In the genomic region with DNA sequence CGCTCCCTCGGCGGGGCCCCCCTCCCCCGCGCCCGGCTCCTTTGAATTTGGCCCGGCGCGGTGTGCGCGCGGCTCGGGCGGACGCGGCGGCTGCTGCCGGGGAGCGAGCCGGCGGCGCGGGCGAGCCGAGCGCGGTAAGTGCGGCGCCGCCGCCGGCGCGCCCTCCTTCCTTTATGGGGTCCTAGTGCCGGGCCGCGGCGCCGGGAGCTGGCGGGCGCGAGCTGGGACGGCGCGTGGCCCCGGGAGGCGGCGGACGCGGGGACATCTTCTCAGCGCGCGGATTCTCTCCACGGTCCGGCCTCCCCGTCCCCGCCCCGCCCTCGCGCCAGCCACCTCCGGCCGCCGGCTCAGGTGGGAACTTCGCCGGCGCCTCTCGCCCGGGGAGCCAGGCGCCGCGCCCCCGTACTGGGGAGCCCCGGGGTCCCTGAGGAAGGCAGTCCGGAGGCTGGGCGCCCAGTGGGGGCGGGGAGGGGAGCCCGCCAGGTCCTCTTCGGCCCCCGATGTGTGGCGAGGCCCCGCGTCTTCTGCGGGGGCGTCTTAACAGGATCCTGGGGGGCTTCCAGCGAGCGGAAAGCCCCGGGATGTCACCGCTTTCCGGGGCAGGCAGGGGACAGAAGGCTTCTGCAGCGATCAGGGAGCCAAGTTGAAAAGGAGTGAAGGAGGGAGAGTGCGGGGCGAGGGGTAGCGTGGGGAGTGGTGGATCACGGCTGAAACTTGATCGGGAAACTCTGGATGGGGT, we compare ENCODE assay signal across 10 cellular contexts.
DNase-seq lines count a peak whose midpoint lies in the region; ATAC-seq, FAIRE-seq and TF ChIP-seq lines count a peak whose summit lies in the region.
"Had no signal": no experiment of that assay in that cellular context is flagged by ENCODE, and none has a peak within 500 bp of the region (broad histone marks: within the 10 kb centered on the region; RNA-seq: fewer than 3 reads in every experiment).

No MANE protein-coding gene starts in this region.

- intact Hi-C loops in body of pancreas (cut with DNase I) = no loop called here
- intact Hi-C loops in HepG2 (cut with micrococcal nuclease; ENCODE audit: unreplicated experiment) = no loop called here
- intact Hi-C loops in upper lobe of right lung (cut with DNase I) = no loop called here
- intact Hi-C loops in posterior cingulate gyrus (cut with DNase I) = no loop called here

- FAIRE-seq in HepG2 (lab: Jason Lieb, UNC) = no peak

- ATAC-seq in HG03442 (IDR thresholded peaks at IDR 0.05; ENCODE audit: unreplicated experiment) (peak; percentile 43), body of pancreas (peak; percentile 19), HepG2 (peak; percentile 73), upper lobe of right lung (no peak), HG03097 (IDR thresholded peaks at IDR 0.05; ENCODE audit: low FRiP score, unreplicated experiment) (no peak)

- in situ Hi-C loops in HepG2 (cut with HindIII; ENCODE audit: extremely low pct_ligation_motif_present, low pct_unique_long_range_greater_than_20kb) = no loop called here

- BruUV-seq in HepG2 (replicated peaks; lab: Mats Ljungman, UMichigan) = no TSS peak

- H3K9me3 ChIP-seq in body of pancreas (no peaks in the 10 kb centered on the region), HepG2 (ENCODE audit: low read length) (no peaks in the 10 kb centered on the region), upper lobe of right lung (no peaks in the 10 kb centered on the region)

- no peaks in the 10 kb centered on the region for H3K36me3 ChIP-seq in body of pancreas (replicated peaks in 1 of 2; ENCODE audit: insufficient read depth in 1 of 2, low read depth in 2 of 2)
- H3K36me3 ChIP-seq in HepG2 (replicated peaks in 1 of 2; ENCODE audit: control insufficient read depth in 1 of 2, insufficient read depth in 2 of 2, low read length in 2 of 2) = no peaks in the 10 kb centered on the region
- H3K36me3 ChIP-seq in upper lobe of right lung = no peaks in the 10 kb centered on the region

- H3K27ac ChIP-seq in body of pancreas (no peak overlapping the region), HepG2 (ENCODE audit: extremely low read length, insufficient read depth, low read length) (no peak overlapping the region), upper lobe of right lung (no peak overlapping the region)
- H3K27ac ChIP-seq: C4-2B, VCaP had no signal

- no peak for TF ChIP-seq CTCF in body of pancreas (IDR thresholded peaks at IDR 0.05)
- TF ChIP-seq CTCF in HepG2 (CRISPR knock-in tag; IDR thresholded peaks at IDR 0.05) = no peak
- TF ChIP-seq CTCF in upper lobe of right lung (IDR thresholded peaks at IDR 0.05) = no peak

- no peak for TF ChIP-seq RAD21 in HepG2 (CRISPR knock-in tag; IDR thresholded peaks at IDR 0.05)

- H4K20me1 ChIP-seq in HepG2 (ENCODE audit: insufficient read depth, low read length) = no peaks in the 10 kb centered on the region

- POLR2A ChIA-PET in HepG2 (lab: Yijun Ruan, JAX) = no interaction called here

- peak; percentile 86 for DNase-seq in NCI-H146 (lab: John Stamatoyannopoulos, UW)
- DNase-seq in NCI-H146 treated with DMSO at 0.1 percent for 48 hours (lab: John Stamatoyannopoulos, UW; ENCODE audit: unreplicated experiment) = no peak
- peak in 1 of 4 donors; percentile 10 for DNase-seq in body of pancreas
- DNase-seq in HepG2 (ENCODE audit: low spot score) = no peak
- no peak for DNase-seq in upper lobe of right lung
- no peak for DNase-seq in posterior cingulate gyrus

- peak overlapping the region; percentile 32; the same call in 1 of the 2 replicates for H3K4me2 ChIP-seq in HepG2 (ENCODE audit: low read depth, low read length)

- H3K4me3 ChIP-seq in body of pancreas = peak overlapping the region in 1 of 2 donors; percentile 62
- H3K4me3 ChIP-seq in HepG2 (replicated peaks in 1 of 3; ENCODE audit: insufficient read depth in 1 of 3, low read depth in 2 of 3, low read length in 3 of 3) = peak overlapping the region in 2 of 3 experiments; percentile 6 to 50; a peak in 3 of 6 replicates
- H3K4me3 ChIP-seq in upper lobe of right lung = peak overlapping the region; percentile 53

- TF ChIP-seq EP300 in HepG2 (IDR thresholded peaks at IDR 0.05; ENCODE audit: low read depth in 2 of 2, low read length in 2 of 2) (no peak), HepG2 (CRISPR knock-in tag; IDR thresholded peaks at IDR 0.05; ENCODE audit: borderline replicate concordance) (no peak)

- CTCF ChIA-PET in HepG2 (lab: Yijun Ruan, JAX; ENCODE audit: low intra/inter-chr PET ratio, low total read pairs) = no interaction called here

- peaks cover 0 to 22% of the 10 kb centered on the region in 2 donors for H3K27me3 ChIP-seq in body of pancreas
- peaks cover 6 to 49% of the 10 kb centered on the region in 2 experiments; a peak in 4 of 5 replicates for H3K27me3 ChIP-seq in HepG2 (ENCODE audit: control insufficient read depth in 1 of 2, insufficient read depth in 2 of 2, low read length in 2 of 2)
- H3K27me3 ChIP-seq in upper lobe of right lung = peaks cover 76% of the 10 kb centered on the region

- H2AFZ ChIP-seq in HepG2 (ENCODE audit: low read length) = no peak overlapping the region

- no peaks in the 10 kb centered on the region for H3K79me2 ChIP-seq in HepG2 (ENCODE audit: insufficient read depth, low read length)

- WGBS in body of pancreas, 2 donors = 1 to 5% methylated on average over 20 to 71 of the region's 95 CpGs
- 21% methylated on average over 11 of the region's 95 CpGs for WGBS in HepG2 (ENCODE audit: low lambda C conversion rate)

- no peak for TF ChIP-seq POLR2A in body of pancreas (IDR thresholded peaks at IDR 0.05)
- TF ChIP-seq POLR2A in HepG2 (IDR thresholded peaks at IDR 0.05; ENCODE audit: insufficient read depth in 1 of 2, low read depth in 2 of 2, low read length in 2 of 2) = no peak

- no peak overlapping the region for H3K9ac ChIP-seq in HepG2 (ENCODE audit: insufficient read depth, low read depth, low read length)

- H3K4me1 ChIP-seq in body of pancreas = peaks cover 27% of the 10 kb centered on the region
- no peaks in the 10 kb centered on the region for H3K4me1 ChIP-seq in HepG2 (ENCODE audit: insufficient read depth, low read length)
- H3K4me1 ChIP-seq in upper lobe of right lung = peaks cover 12% of the 10 kb centered on the region

TF ChIP-seq in HepG2, 621 proteins besides CTCF, POLR2A, EP300 and RAD21:
- TF ChIP-seq ZNF615 (CRISPR knock-in tag; IDR thresholded peaks at IDR 0.05; ENCODE audit: borderline replicate concordance) = no peak
- TF ChIP-seq, protein P1, sequence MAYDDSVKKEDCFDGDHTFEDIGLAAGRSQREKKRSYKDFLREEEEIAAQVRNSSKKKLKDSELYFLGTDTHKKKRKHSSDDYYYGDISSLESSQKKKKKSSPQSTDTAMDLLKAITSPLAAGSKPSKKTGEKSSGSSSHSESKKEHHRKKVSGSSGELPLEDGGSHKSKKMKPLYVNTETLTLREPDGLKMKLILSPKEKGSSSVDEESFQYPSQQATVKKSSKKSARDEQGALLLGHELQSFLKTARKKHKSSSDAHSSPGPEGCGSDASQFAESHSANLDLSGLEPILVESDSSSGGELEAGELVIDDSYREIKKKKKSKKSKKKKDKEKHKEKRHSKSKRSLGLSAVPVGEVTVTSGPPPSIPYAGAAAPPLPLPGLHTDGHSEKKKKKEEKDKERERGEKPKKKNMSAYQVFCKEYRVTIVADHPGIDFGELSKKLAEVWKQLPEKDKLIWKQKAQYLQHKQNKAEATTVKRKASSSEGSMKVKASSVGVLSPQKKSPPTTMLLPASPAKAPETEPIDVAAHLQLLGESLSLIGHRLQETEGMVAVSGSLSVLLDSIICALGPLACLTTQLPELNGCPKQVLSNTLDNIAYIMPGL (CRISPR knock-in tag; IDR thresholded peaks at IDR 0.05; ENCODE audit: borderline replicate concordance in 1 of 2, low read depth in 1 of 2) = no peak
- TF ChIP-seq PITX1 (CRISPR knock-in tag; IDR thresholded peaks at IDR 0.05) = no peak
- TF ChIP-seq, protein P2, sequence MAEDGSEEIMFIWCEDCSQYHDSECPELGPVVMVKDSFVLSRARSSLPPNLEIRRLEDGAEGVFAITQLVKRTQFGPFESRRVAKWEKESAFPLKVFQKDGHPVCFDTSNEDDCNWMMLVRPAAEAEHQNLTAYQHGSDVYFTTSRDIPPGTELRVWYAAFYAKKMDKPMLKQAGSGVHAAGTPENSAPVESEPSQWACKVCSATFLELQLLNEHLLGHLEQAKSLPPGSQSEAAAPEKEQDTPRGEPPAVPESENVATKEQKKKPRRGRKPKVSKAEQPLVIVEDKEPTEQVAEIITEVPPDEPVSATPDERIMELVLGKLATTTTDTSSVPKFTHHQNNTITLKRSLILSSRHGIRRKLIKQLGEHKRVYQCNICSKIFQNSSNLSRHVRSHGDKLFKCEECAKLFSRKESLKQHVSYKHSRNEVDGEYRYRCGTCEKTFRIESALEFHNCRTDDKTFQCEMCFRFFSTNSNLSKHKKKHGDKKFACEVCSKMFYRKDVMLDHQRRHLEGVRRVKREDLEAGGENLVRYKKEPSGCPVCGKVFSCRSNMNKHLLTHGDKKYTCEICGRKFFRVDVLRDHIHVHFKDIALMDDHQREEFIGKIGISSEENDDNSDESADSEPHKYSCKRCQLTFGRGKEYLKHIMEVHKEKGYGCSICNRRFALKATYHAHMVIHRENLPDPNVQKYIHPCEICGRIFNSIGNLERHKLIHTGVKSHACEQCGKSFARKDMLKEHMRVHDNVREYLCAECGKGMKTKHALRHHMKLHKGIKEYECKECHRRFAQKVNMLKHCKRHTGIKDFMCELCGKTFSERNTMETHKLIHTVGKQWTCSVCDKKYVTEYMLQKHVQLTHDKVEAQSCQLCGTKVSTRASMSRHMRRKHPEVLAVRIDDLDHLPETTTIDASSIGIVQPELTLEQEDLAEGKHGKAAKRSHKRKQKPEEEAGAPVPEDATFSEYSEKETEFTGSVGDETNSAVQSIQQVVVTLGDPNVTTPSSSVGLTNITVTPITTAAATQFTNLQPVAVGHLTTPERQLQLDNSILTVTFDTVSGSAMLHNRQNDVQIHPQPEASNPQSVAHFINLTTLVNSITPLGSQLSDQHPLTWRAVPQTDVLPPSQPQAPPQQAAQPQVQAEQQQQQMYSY (CRISPR knock-in tag; IDR thresholded peaks at IDR 0.05) = no peak
- no peak for TF ChIP-seq PPARG (CRISPR knock-in tag; conservative IDR thresholded peaks at IDR 0.05)
- no peak for TF ChIP-seq SMC3 (IDR thresholded peaks at IDR 0.05; ENCODE audit: low read length)
- TF ChIP-seq, protein P3, sequence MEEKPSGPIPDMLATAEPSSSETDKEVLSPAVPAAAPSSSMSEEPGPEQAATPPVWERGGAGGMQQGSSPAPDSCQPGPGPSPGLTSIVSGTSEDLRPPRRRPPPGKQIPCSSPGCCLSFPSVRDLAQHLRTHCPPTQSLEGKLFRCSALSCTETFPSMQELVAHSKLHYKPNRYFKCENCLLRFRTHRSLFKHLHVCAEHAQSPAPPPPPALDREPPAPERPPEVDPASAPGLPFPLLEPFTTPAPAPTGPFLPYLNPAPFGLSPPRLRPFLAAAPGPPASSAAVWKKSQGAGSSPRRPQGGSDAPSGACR (CRISPR knock-in tag; IDR thresholded peaks at IDR 0.05) = no peak
- TF ChIP-seq EZH2 (conservative IDR thresholded peaks at IDR 0.05; ENCODE audit: low read depth, low read length) = peak; percentile 95

Comparison
In these comparisons a context has a peak if more than half of its experiments do, and no peak if none do; other contexts are left out.
1. ATAC-seq: peak in HG03442 (single experiment), body of pancreas (single experiment) and HepG2 (single experiment); none in upper lobe of right lung (single experiment) and HG03097 (single experiment).